Comparison of ENCODE assay signal across 1 cellular context in the genomic region with DNA sequence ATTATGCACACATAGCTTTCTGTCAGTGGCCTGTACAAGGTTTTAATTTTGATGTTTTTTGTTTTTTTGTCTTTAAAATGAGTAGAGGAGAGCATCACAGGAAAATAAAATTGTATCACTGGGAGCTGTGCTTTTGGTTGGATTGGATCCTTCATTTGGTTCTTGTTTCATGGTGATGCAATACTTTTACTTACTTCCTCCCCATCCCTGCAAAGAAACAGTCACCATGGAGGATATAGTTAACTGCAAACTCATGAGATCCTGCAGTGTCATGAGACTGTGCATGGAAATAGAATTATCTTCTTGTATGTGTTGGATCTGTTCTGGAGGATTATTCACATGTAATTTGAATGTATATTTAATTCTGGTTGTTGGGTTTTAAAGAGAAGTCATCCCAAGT.
TF ChIP-seq lines count a peak whose summit lies in the region.

No MANE protein-coding gene starts in this region.

TF ChIP-seq in WTC11, 78 proteins besides CTCF, POLR2A, EP300 and RAD21 (continued from another document):
- TF ChIP-seq ESRRA (CRISPR knock-in tag; IDR thresholded peaks at IDR 0.05; ENCODE audit: borderline replicate concordance) (no peak), TP53 (CRISPR knock-in tag; IDR thresholded peaks at IDR 0.05) (no peak), CREM (CRISPR knock-in tag; IDR thresholded peaks at IDR 0.05) (no peak), TCF7 (CRISPR knock-in tag; IDR thresholded peaks at IDR 0.05; ENCODE audit: low read depth) (no peak), MXD4 (CRISPR knock-in tag; IDR thresholded peaks at IDR 0.05; ENCODE audit: borderline replicate concordance) (no peak)
